ENCODE assay signal across 8 cellular contexts in genomic region chr4:109433281-109434006, GRCh38. TPM values are rescaled to one million over a fixed set of nuclear protein-coding genes. Genes with fewer than 3 reads are reported as not detected.
A peak's percentile ranks its signal among the peaks of the same experiment; 100 is the strongest.
DNase-seq lines count a peak whose midpoint lies in the region; ATAC-seq and TF ChIP-seq lines count a peak whose summit lies in the region.

Gene SEC24B (plus strand): TSS chr4:109433815. CDS start chr4:109433870, 55 bp downstream.

- peak within 1 kb of the TSS; percentile 86 for H3K27ac ChIP-seq in AG04450 (ENCODE audit: low read depth, low read length)

- H3K4me3 ChIP-seq in AG04450 (ENCODE audit: low read depth, low read length) = peak within 1 kb of the TSS; percentile 81

- peak; percentile 90 for ATAC-seq in GM18868 (IDR thresholded peaks at IDR 0.05; ENCODE audit: unreplicated experiment)
- peak; percentile 78 for ATAC-seq in HG03103 (IDR thresholded peaks at IDR 0.05; ENCODE audit: low read depth, unreplicated experiment)
- ATAC-seq in activated CD4-positive, CD25-positive, alpha-beta regulatory T cell treated with anti-CD3 and anti-CD28 coated beads, Interleukin-2, amount 50 U/mL, for 24 hours = peak; percentile 88 to 89

- POLR2A ChIA-PET in AG04450 (lab: Yijun Ruan, JAX) = no interaction called here

- peak; percentile 56 for TF ChIP-seq CTCF in AG04450 (IDR thresholded peaks at IDR 0.05; ENCODE audit: low read depth, low read length)

- CTCF ChIA-PET in AG04450 (lab: Charles Lee) = interaction anchor here (0.6 to 2.9 kb wide), 50 partner anchors 10 to 1887 kb away, joined by 3 to 31 read pairs (median 4); partner anchors contain the start of genes CFI and RRH

- H3K27me3 ChIP-seq in AG04450 (ENCODE audit: control insufficient read depth, insufficient read depth, low read length) = no peaks in the 10 kb centered on the region

- DNase-seq in AG04450 (ENCODE audit: low read depth, low spot score) (no peak), NCI-H2196 treated with DMSO at 0.1 percent for 48 hours (lab: John Stamatoyannopoulos, UW; ENCODE audit: unreplicated experiment) (peak; percentile 4), cerebellar cortex (ENCODE audit: low spot score) (peak; percentile 87), kidney glomerular epithelial cell (lab: John Stamatoyannopoulos, UW) (peak; percentile 61)
- DNase-seq in stimulated activated CD4-positive, alpha-beta T cell treated with anti-CD3 and anti-CD28 coated beads, Interleukin-1b, Interleukin-23, amount 100 ng/mL, for 24 hours (ENCODE audit: low read depth in 4 of 4, low spot score in 1 of 4) = peak; percentile 64 to 84 (median 75)

- H3K9me3 ChIP-seq in AG04450 (ENCODE audit: control insufficient read depth, insufficient read depth, low read length) = no peaks in the 10 kb centered on the region

RNA-seq across cellular contexts. Expression of gene SEC24B, which starts in this region (rescaled TPM):
- 45.1 and 55.9 TPM in 2 replicates for polyA plus RNA-seq in AG04450 (2011; rRNA removed)
- polyA minus RNA-seq in AG04450 (2011; rRNA and poly(A)+ RNA removed) = 86.4 and 110 TPM in 2 replicates
